Comparison of ENCODE assay signal across 8 cellular contexts in the genomic region with DNA sequence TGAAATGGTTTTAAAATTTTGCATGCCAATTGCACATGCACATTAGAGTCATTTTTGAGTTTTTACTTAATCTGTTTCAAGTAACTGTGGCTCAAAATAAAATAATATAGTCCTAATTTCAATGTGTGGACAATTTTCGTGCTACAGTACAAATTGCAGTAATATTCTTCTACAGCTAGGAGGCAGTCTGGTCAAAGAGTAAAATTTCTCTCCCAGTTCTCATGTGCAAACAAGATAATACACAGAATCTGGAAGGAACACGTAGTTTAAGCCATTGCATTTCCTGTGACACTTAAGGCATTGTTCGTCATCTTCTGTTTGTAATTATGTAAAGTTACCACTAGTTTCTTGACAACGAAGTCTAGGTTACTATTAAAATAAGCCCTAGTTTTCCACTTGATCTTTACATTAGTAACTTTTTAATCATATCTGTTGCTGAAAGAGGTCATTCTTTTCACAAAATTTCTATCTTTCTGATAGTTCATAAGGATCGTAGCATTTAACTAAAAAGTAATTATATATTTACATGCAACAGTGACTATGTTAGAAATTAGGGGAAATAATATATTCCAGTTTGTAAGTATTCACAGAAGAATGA. TPM values are rescaled to one million over a fixed set of nuclear protein-coding genes. Genes with fewer than 3 reads are reported as not detected.
DNase-seq lines count a peak whose midpoint lies in the region; ATAC-seq and FAIRE-seq lines count a peak whose summit lies in the region.

No MANE protein-coding gene starts in this region.

- DNase-seq in DMS114 treated with DMSO at 0.1 percent for 48 hours (lab: John Stamatoyannopoulos, UW; ENCODE audit: unreplicated experiment) (peak; percentile 15), NCI-H1092 treated with DMSO at 0.1 percent for 48 hours (lab: John Stamatoyannopoulos, UW) (peak; percentile 50), frontal cortex (ENCODE audit: low spot score in 2 of 2) (peak; percentile 17 to 36), sciatic nerve (ENCODE audit: low spot score) (no peak)
- DNase-seq in activated T-cell treated with anti-CD3 and anti-CD28 coated beads, Interleukin-2, amount 50 U/mL, for 24 hours = no peak

- H3K27ac Mint-ChIP-seq in activated T-cell treated with anti-CD3 and anti-CD28 coated beads, Interleukin-2, amount 50 U/mL, for 24 hours = no peak overlapping the region

- intact Hi-C loops in sciatic nerve (cut with DNase I) = no loop called here

- no peaks in the 10 kb centered on the region for H3K9me3 Mint-ChIP-seq in activated T-cell treated with anti-CD3 and anti-CD28 coated beads, Interleukin-2, amount 50 U/mL, for 24 hours

- peaks cover 2% of the 10 kb centered on the region for H3K4me1 Mint-ChIP-seq in activated T-cell treated with anti-CD3 and anti-CD28 coated beads, Interleukin-2, amount 50 U/mL, for 24 hours (ENCODE audit: low read depth)

- peaks cover 71% of the 10 kb centered on the region for H3K36me3 Mint-ChIP-seq in activated T-cell treated with anti-CD3 and anti-CD28 coated beads, Interleukin-2, amount 50 U/mL, for 24 hours (ENCODE audit: low read depth)

- H3K4me3 Mint-ChIP-seq in activated T-cell treated with anti-CD3 and anti-CD28 coated beads, Interleukin-2, amount 50 U/mL, for 24 hours = no peak overlapping the region

- no peaks in the 10 kb centered on the region for H3K27me3 Mint-ChIP-seq in activated T-cell treated with anti-CD3 and anti-CD28 coated beads, Interleukin-2, amount 50 U/mL, for 24 hours

- ATAC-seq in GM21526 (IDR thresholded peaks at IDR 0.05; ENCODE audit: low FRiP score, unreplicated experiment) (peak; percentile 50), sciatic nerve (peak; percentile 75), GM21381 (IDR thresholded peaks at IDR 0.05; ENCODE audit: unreplicated experiment) (no peak)

- FAIRE-seq in TTC549 (lab: Jason Lieb, UNC) (peak; percentile 98), frontal cortex (lab: Jason Lieb, UNC) (peak; percentile 79)

RNA-seq across cellular contexts. Expression of gene ODR4, which starts 28.9 kb away (rescaled TPM):
- 64.4 TPM for total RNA-seq in frontal cortex
- 25.8 TPM for total RNA-seq in sciatic nerve

RNA-seq across cellular contexts. Expression of gene TPR, which starts 29.5 kb away (rescaled TPM):
- 82.7 TPM for total RNA-seq in frontal cortex
- 119 TPM for total RNA-seq in sciatic nerve

RNA-seq across cellular contexts. Expression of gene PDC, which starts 56.4 kb away (rescaled TPM):
- total RNA-seq in frontal cortex (not detected), sciatic nerve (not detected)

Comparison
In these comparisons a context has a peak if more than half of its experiments do, and no peak if none do; other contexts are left out.
1. DNase-seq: peak in DMS114 treated with DMSO at 0.1 percent for 48 hours (single experiment), NCI-H1092 treated with DMSO at 0.1 percent for 48 hours (single experiment) and frontal cortex (2 of 2); none in sciatic nerve (single experiment) and activated T-cell treated with anti-CD3 and anti-CD28 coated beads, Interleukin-2, amount 50 U/mL, for 24 hours (single experiment).